Comparison of ENCODE assay signal across 8 cellular contexts in the genomic region with DNA sequence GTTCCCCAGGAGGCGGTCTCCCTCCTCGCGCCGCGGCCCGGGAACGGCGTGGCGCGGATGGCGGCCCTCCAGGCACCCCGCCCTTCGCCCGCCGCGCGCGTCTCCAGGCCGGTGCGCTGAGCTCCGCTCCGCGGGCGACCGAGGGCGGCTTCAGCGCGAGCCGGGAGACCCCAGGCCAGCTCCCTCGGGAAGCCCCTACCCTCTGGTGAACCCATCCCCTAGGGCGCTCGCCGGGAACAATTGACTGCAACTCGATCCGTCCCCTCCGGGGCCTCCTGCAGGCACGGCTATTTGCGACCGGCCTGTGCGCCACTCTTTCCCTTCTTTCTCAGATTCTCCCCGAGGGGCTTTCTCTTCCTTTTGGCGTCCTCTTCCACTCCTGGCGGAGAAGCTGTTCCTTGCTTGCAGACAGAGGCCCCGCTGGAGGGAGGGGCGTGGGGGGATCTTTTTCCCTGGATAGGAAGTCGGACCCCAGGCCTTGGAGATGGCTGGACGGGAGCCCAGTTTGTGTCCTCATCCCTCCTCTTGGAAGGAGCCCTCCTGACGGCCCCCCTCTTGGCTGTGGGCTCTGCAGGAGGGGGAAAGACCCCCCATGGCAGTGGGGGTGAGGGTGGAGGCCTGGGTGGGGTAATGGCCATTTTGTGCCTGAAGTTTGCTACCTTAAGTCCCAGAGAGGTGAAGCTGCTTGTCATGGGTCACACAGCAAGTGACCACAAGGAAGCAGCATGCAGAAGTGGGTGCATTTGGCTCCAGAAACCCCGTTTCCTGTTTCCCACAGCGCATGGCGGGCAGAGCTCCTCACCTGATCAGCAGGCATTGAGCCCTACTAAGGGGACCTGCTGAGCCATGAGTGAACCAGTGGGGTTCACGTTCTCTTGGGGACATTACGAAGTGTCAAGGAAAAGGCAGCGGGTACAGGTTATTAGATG. TPM values are rescaled to one million over a fixed set of nuclear protein-coding genes. Genes with fewer than 3 reads are reported as not detected.
A peak's percentile ranks its signal among the peaks of the same experiment; 100 is the strongest.
DNase-seq lines count a peak whose midpoint lies in the region; ATAC-seq and TF ChIP-seq lines count a peak whose summit lies in the region.

No MANE protein-coding gene starts in this region.

- H3K4me1 Mint-ChIP-seq in activated CD4-positive, alpha-beta memory T cell treated with anti-CD3 and anti-CD28 coated beads for 36 hours (ENCODE audit: low read depth) = peaks cover 23% of the 10 kb centered on the region

- H3K27ac ChIP-seq in foreskin keratinocyte (peak overlapping the region; percentile 41), psoas muscle (no peak overlapping the region)

- POLR2A ChIA-PET in activated CD4-positive, alpha-beta memory T cell treated with anti-CD3 and anti-CD28 coated beads for 36 hours (lab: Charles Lee) = no interaction called here

- H3K36me3 Mint-ChIP-seq in activated CD4-positive, alpha-beta memory T cell treated with anti-CD3 and anti-CD28 coated beads for 36 hours = no peaks in the 10 kb centered on the region

- TF ChIP-seq CTCF in foreskin keratinocyte (conservative IDR thresholded peaks at IDR 0.05) = peak; percentile 3
- no peak for TF ChIP-seq CTCF in psoas muscle (IDR thresholded peaks at IDR 0.05)

- H3K27ac Mint-ChIP-seq in activated CD4-positive, alpha-beta memory T cell treated with anti-CD3 and anti-CD28 coated beads for 36 hours = peak overlapping the region; percentile 40

- peak overlapping the region; percentile 58 for H3K4me3 Mint-ChIP-seq in activated CD4-positive, alpha-beta memory T cell treated with anti-CD3 and anti-CD28 coated beads for 36 hours

- CTCF ChIA-PET in activated CD4-positive, alpha-beta memory T cell treated with anti-CD3 and anti-CD28 coated beads for 36 hours (lab: Charles Lee) = no interaction called here

- H3K27me3 ChIP-seq in foreskin keratinocyte (peaks cover 7% of the 10 kb centered on the region), psoas muscle (ENCODE audit: insufficient read depth in 3 of 3, low read length in 2 of 3) (peaks cover 0 to 37% (median 22%) of the 10 kb centered on the region in 3 donors)

- no peaks in the 10 kb centered on the region for H3K36me3 ChIP-seq in psoas muscle (ENCODE audit: insufficient read depth in 1 of 2, low read depth in 1 of 2)

- ATAC-seq in foreskin keratinocyte = no peak
- ATAC-seq in psoas muscle = peak in 2 of 4 donors; percentile 16 to 17
- ATAC-seq in HG02840 (IDR thresholded peaks at IDR 0.05; ENCODE audit: low FRiP score, unreplicated experiment) = no peak

- peak overlapping the region; percentile 70 for H3K4me3 ChIP-seq in psoas muscle

- WGBS in psoas muscle, 3 donors = 5 to 13% (median 6%) methylated on average over 38 to 54 of the region's 54 CpGs

- H3K9me3 ChIP-seq in psoas muscle = no peaks in the 10 kb centered on the region

- no peaks in the 10 kb centered on the region for H3K9me3 Mint-ChIP-seq in activated CD4-positive, alpha-beta memory T cell treated with anti-CD3 and anti-CD28 coated beads for 36 hours

- H3K4me1 ChIP-seq in foreskin keratinocyte (peaks cover 33% of the 10 kb centered on the region), psoas muscle (peaks cover 5% of the 10 kb centered on the region)

- DNase-seq in Caki2 (ENCODE audit: low read depth) (peak; percentile 55), HK-2 (ENCODE audit: unreplicated experiment) (peak; percentile 49), foreskin keratinocyte (peak in 1 of 2 donors; percentile 42), psoas muscle (peak in 1 of 2 donors; percentile 61), DMS153 treated with DMSO at 0.1 percent for 48 hours (lab: John Stamatoyannopoulos, UW; ENCODE audit: unreplicated experiment) (no peak), GM19240 (ENCODE audit: insufficient read length, low spot score) (no peak)
- DNase-seq in activated CD4-positive, alpha-beta memory T cell treated with anti-CD3 and anti-CD28 coated beads for 36 hours = no peak

- in situ Hi-C loops in Caki2 (cut with HindIII; ENCODE audit: low pct_unique_long_range_greater_than_20kb, low sequenced_read_pairs) = no loop called here

- peaks cover 27% of the 10 kb centered on the region for H3K27me3 Mint-ChIP-seq in activated CD4-positive, alpha-beta memory T cell treated with anti-CD3 and anti-CD28 coated beads for 36 hours

- intact Hi-C loops in activated CD4-positive, alpha-beta memory T cell treated with anti-CD3 and anti-CD28 coated beads for 36 hours (cut with micrococcal nuclease) = loop anchor here (5.0 kb wide), 1 partner anchor 47 kb away; no protein-coding TSS in a partner anchor
- intact Hi-C loops in psoas muscle (cut with DNase I) = no loop called here

RNA-seq across cellular contexts. Expression of gene FSCN1, which starts 2.3 kb away (rescaled TPM):
- 509 and 560 TPM in 2 replicates for total RNA-seq in Caki2 (2014; rRNA removed; shearing (Covaris generic); ENCODE audit: low replicate concordance)
- 10 to 100 TPM in 1 of 2 experiments, 1 to 10 TPM in 1; 9.2 to 10.9 TPM for total RNA-seq in activated CD4-positive, alpha-beta memory T cell treated with anti-CD3 and anti-CD28 coated beads for 36 hours
- total RNA-seq in foreskin keratinocyte (526 and 561 TPM in 2 replicates), psoas muscle (10 to 100 TPM in 1 of 4 donors, 1 to 10 TPM in 3; 4.8 to 15.8 (median 8.1) TPM)
- polyA plus RNA-seq in foreskin keratinocyte (520 and 572 TPM in 2 replicates), psoas muscle (1 to 10 TPM; 2.2 to 8.3 (median 2.8) TPM)

Comparison
In these comparisons a context has a peak if more than half of its experiments do, and no peak if none do; other contexts are left out.
1. DNase-seq: peak in Caki2 (single experiment) and HK-2 (single experiment); none in activated CD4-positive, alpha-beta memory T cell treated with anti-CD3 and anti-CD28 coated beads for 36 hours (single experiment), DMS153 treated with DMSO at 0.1 percent for 48 hours (single experiment) and GM19240 (single experiment).
2. RNA of gene FSCN1, which starts 2.3 kb away (total RNA-seq): 509 to 560 TPM in Caki2 and 526 to 561 TPM in foreskin keratinocyte; 9.2 to 10.9 TPM in activated CD4-positive, alpha-beta memory T cell treated with anti-CD3 and anti-CD28 coated beads for 36 hours and 4.8 to 15.8 TPM in psoas muscle; every median in the first group is over 10 times any median in the second.